13 cellular contexts compared by ENCODE assay signal in the genomic region with DNA sequence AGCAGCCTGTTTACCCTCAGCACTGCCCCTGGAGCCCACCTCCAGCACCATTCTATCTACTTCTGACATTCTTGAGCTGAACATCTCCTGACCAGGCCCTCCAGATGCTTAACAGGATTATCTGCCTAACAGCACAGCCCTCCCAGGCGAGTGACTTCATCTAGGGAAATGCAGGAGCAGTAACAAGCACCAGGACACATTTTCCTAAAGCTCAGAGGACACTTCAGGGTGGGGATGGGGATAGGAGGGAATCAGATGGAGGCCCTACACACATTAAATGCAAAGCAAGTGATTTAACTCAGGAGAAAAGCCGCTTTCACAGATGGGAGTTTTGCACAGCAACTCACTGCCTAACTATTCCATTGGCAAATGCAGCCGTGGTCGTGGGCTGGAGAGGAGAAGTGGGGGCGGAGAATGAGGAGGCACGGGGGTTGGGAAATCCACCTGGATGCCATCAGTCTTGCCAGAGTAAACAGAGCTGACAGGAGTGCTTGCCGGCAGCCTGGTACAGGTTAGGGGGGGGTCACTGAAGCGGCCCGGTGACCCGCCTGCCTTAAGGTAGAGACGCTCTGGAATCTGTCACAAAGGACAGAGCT. TPM values are rescaled to one million over a fixed set of nuclear protein-coding genes. Genes with fewer than 3 reads are reported as not detected.
DNase-seq lines count a peak whose midpoint lies in the region; ATAC-seq, FAIRE-seq and TF ChIP-seq lines count a peak whose summit lies in the region.
"Had no signal": no experiment of that assay in that cellular context is flagged by ENCODE, and none has a peak within 500 bp of the region (broad histone marks: within the 10 kb centered on the region; RNA-seq: fewer than 3 reads in every experiment).

No MANE protein-coding gene starts in this region.

- in situ Hi-C loops in HepG2 (cut with HindIII; ENCODE audit: extremely low pct_ligation_motif_present, low pct_unique_long_range_greater_than_20kb), result no loop called here

- H2AFZ ChIP-seq in HepG2 (ENCODE audit: low read length), result no peak overlapping the region

- no peak for TF ChIP-seq CTCF in HepG2 (CRISPR knock-in tag; IDR thresholded peaks at IDR 0.05)
- TF ChIP-seq CTCF in thyroid gland (IDR thresholded peaks at IDR 0.05), result no peak
- no peak for TF ChIP-seq CTCF in natural killer cell (IDR thresholded peaks at IDR 0.05)

- peaks cover 0 to 10% of the 10 kb centered on the region in 2 experiments; a peak in 1 of 5 replicates for H3K27me3 ChIP-seq in HepG2 (ENCODE audit: control insufficient read depth in 1 of 2, insufficient read depth in 2 of 2, low read length in 2 of 2)
- H3K27me3 ChIP-seq in thyroid gland, result no peaks in the 10 kb centered on the region

- WGBS in HepG2 (ENCODE audit: low lambda C conversion rate), result 2% methylated on average over 9 of the region's 11 CpGs
- WGBS in thyroid gland, 2 donors, result 10 to 18% methylated on average over 11 of the region's 11 CpGs

- DNase-seq in NCI-H524 treated with DMSO at 0.1 percent for 48 hours (lab: John Stamatoyannopoulos, UW) (peak; percentile 68), caudate nucleus (lab: John Stamatoyannopoulos, UW) (peak in 33 of 61 donors; percentile 7 to 76 (median 38)), HepG2 (ENCODE audit: low spot score) (peak; percentile 33), thyroid gland (peak; percentile 60 to 73), GM19239 (ENCODE audit: insufficient read length, low spot score) (no peak), natural killer cell (no peak)
- no peak for DNase-seq in activated CD4-positive, alpha-beta T cell treated with anti-CD3 and anti-CD28 coated beads for 48 hours
- no peak for DNase-seq in stimulated activated naive CD4-positive, alpha-beta T cell treated with Interleukin-2 at 50 U/mL for 16 hours (lab: John Stamatoyannopoulos, UW)
- DNase-seq: activated CD4-positive, alpha-beta memory T cell treated with anti-CD3 and anti-CD28 coated beads, Interleukin-2, amount 10 ng/mL, durations not matched to agents 7 days and 5 days; hippocampal formation; MV-4-11 had no signal

- H3K4me2 ChIP-seq in HepG2 (ENCODE audit: low read depth, low read length), result no peak overlapping the region; the same call in 1 of the 2 replicates

- no TSS peak for BruUV-seq in HepG2 (replicated peaks; lab: Mats Ljungman, UMichigan)

- H3K27me3 Mint-ChIP-seq in natural killer cell (ENCODE audit: low read depth in 2 of 2), result peaks cover 20 to 41% of the 10 kb centered on the region in 2 donors

- peak; percentile 69 for ATAC-seq in HepG2
- no peak for ATAC-seq in natural killer cell
- ATAC-seq: stimulated activated memory B cell treated with anti-CD40 and anti-IgM and Interleukin-4, amounts not matched to agents 10 μg/mL and 1 μg/mL and 100 μg/mL, for 72 hours had no signal

- H3K4me3 ChIP-seq in HepG2 (replicated peaks in 1 of 3; ENCODE audit: insufficient read depth in 1 of 3, low read depth in 2 of 3, low read length in 3 of 3) (no peak overlapping the region), thyroid gland (replicated peaks in 1 of 3) (no peak overlapping the region)

- no peak overlapping the region for H3K27ac Mint-ChIP-seq in natural killer cell
- H3K27ac Mint-ChIP-seq: activated CD4-positive, alpha-beta memory T cell treated with anti-CD3 and anti-CD28 coated beads, Interleukin-2, amount 10 ng/mL, durations not matched to agents 7 days and 5 days; activated naive CD4-positive, alpha-beta T cell treated with anti-CD3 and anti-CD28 coated beads, Interleukin-2, amount 50 U/mL, for 24 hours; stimulated activated memory B cell treated with anti-CD40 and anti-IgM and Interleukin-4, amounts not matched to agents 10 μg/mL and 1 μg/mL and 100 μg/mL, for 72 hours had no signal

- no peaks in the 10 kb centered on the region for H3K79me2 ChIP-seq in HepG2 (ENCODE audit: insufficient read depth, low read length)

- peaks cover 9% of the 10 kb centered on the region for H3K4me1 ChIP-seq in HepG2 (ENCODE audit: insufficient read depth, low read length)
- peaks cover 9 to 15% of the 10 kb centered on the region in 2 donors for H3K4me1 ChIP-seq in thyroid gland

- H3K36me3 Mint-ChIP-seq in natural killer cell, result no peaks in the 10 kb centered on the region
- H3K36me3 Mint-ChIP-seq: activated naive CD4-positive, alpha-beta T cell treated with anti-CD3 and anti-CD28 coated beads, Interleukin-2, amount 50 U/mL, for 24 hours; stimulated activated memory B cell treated with anti-CD40 and anti-IgM and Interleukin-4, amounts not matched to agents 10 μg/mL and 1 μg/mL and 100 μg/mL, for 72 hours had no signal

- H3K27ac ChIP-seq in caudate nucleus (ENCODE audit: low read depth, low read length), result peak overlapping the region; percentile 91
- H3K27ac ChIP-seq in HepG2 (ENCODE audit: extremely low read length, insufficient read depth, low read length), result no peak overlapping the region
- H3K27ac ChIP-seq in thyroid gland, result no peak overlapping the region

- no peak for TF ChIP-seq RAD21 in HepG2 (CRISPR knock-in tag; IDR thresholded peaks at IDR 0.05)

- CTCF ChIA-PET in HepG2 (lab: Yijun Ruan, JAX; ENCODE audit: low intra/inter-chr PET ratio, low total read pairs), result no interaction called here

- TF ChIP-seq EP300 in HepG2 (IDR thresholded peaks at IDR 0.05; ENCODE audit: low read depth in 2 of 2, low read length in 2 of 2), result no peak
- TF ChIP-seq EP300 in HepG2 (CRISPR knock-in tag; IDR thresholded peaks at IDR 0.05; ENCODE audit: borderline replicate concordance), result no peak

- intact Hi-C loops in HepG2 (cut with micrococcal nuclease; ENCODE audit: unreplicated experiment), result no loop called here
- intact Hi-C loops in thyroid gland (cut with DNase I), result no loop called here
- intact Hi-C loops in natural killer cell (cut with micrococcal nuclease), result no loop called here

- H3K9ac ChIP-seq in HepG2 (ENCODE audit: insufficient read depth, low read depth, low read length), result no peak overlapping the region

- H3K36me3 ChIP-seq in HepG2 (replicated peaks in 1 of 2; ENCODE audit: control insufficient read depth in 1 of 2, insufficient read depth in 2 of 2, low read length in 2 of 2) (no peaks in the 10 kb centered on the region), thyroid gland (no peaks in the 10 kb centered on the region)

- H3K9me3 Mint-ChIP-seq in natural killer cell, result no peaks in the 10 kb centered on the region
- H3K9me3 Mint-ChIP-seq: activated CD4-positive, alpha-beta memory T cell treated with anti-CD3 and anti-CD28 coated beads, Interleukin-2, amount 10 ng/mL, durations not matched to agents 7 days and 5 days; activated naive CD4-positive, alpha-beta T cell treated with anti-CD3 and anti-CD28 coated beads, Interleukin-2, amount 50 U/mL, for 24 hours had no signal

- H4K20me1 ChIP-seq in HepG2 (ENCODE audit: insufficient read depth, low read length), result no peaks in the 10 kb centered on the region

- H3K4me3 Mint-ChIP-seq in natural killer cell, result no peak overlapping the region
- H3K4me3 Mint-ChIP-seq: activated CD4-positive, alpha-beta memory T cell treated with anti-CD3 and anti-CD28 coated beads, Interleukin-2, amount 10 ng/mL, durations not matched to agents 7 days and 5 days; activated naive CD4-positive, alpha-beta T cell treated with anti-CD3 and anti-CD28 coated beads, Interleukin-2, amount 50 U/mL, for 24 hours; stimulated activated memory B cell treated with anti-CD40 and anti-IgM and Interleukin-4, amounts not matched to agents 10 μg/mL and 1 μg/mL and 100 μg/mL, for 72 hours had no signal

- POLR2A ChIA-PET in HepG2 (lab: Yijun Ruan, JAX), result no interaction called here

- no peaks in the 10 kb centered on the region for H3K4me1 Mint-ChIP-seq in natural killer cell
- H3K4me1 Mint-ChIP-seq: activated CD4-positive, alpha-beta memory T cell treated with anti-CD3 and anti-CD28 coated beads, Interleukin-2, amount 10 ng/mL, durations not matched to agents 7 days and 5 days; activated naive CD4-positive, alpha-beta T cell treated with anti-CD3 and anti-CD28 coated beads, Interleukin-2, amount 50 U/mL, for 24 hours; stimulated activated memory B cell treated with anti-CD40 and anti-IgM and Interleukin-4, amounts not matched to agents 10 μg/mL and 1 μg/mL and 100 μg/mL, for 72 hours had no signal

- no peak for FAIRE-seq in HepG2 (lab: Jason Lieb, UNC)
- FAIRE-seq in GM19239 (lab: Jason Lieb, UNC), result no peak

- TF ChIP-seq POLR2A in HepG2 (IDR thresholded peaks at IDR 0.05; ENCODE audit: insufficient read depth in 1 of 2, low read depth in 2 of 2, low read length in 2 of 2) (no peak), thyroid gland (IDR thresholded peaks at IDR 0.05) (no peak)

- no peaks in the 10 kb centered on the region for H3K9me3 ChIP-seq in HepG2 (ENCODE audit: low read length)
- H3K9me3 ChIP-seq in thyroid gland, result no peaks in the 10 kb centered on the region

RNA-seq across cellular contexts. Expression of a gene that starts 21.3 kb away (rescaled TPM):
- not detected in 2 replicates for total RNA-seq in HepG2 (2016; rRNA removed; fragmentation: Illumina TruSeq; extraction: Trizol)
- total RNA-seq in HepG2 (2016; cell fraction: cytosol; rRNA removed; fragmentation: Illumina TruSeq; extraction: Trizol; ENCODE audit: low read depth), result not detected in 2 replicates
- not detected in 2 replicates for total RNA-seq in HepG2 (2016; cell fraction: insoluble cytoplasmic fraction; rRNA removed; fragmentation: Illumina TruSeq; extraction: Trizol)
- total RNA-seq in HepG2 (2016; cell fraction: membrane; rRNA removed; fragmentation: Illumina TruSeq; extraction: Trizol), result not detected in 2 replicates
- not detected in 2 replicates for total RNA-seq in HepG2 (2016; cell fraction: nucleus; rRNA removed; fragmentation: Illumina TruSeq; extraction: Trizol)
- polyA plus RNA-seq in HepG2 (2011; rRNA removed), result not detected in 2 replicates
- polyA plus RNA-seq in HepG2 (2011; cell fraction: cytosol; rRNA removed), result not detected in 2 replicates
- polyA plus RNA-seq in HepG2 (2011; cell fraction: nucleus; rRNA removed), result not detected in 2 replicates
- polyA plus RNA-seq in HepG2 (2012), result not detected in 2 replicates
- not detected in 2 replicates for polyA plus RNA-seq in HepG2 (2016; cell fraction: cytosol; fragmentation: Illumina TruSeq; extraction: Trizol; ENCODE audit: low read depth)
- polyA plus RNA-seq in HepG2 (2016; cell fraction: insoluble cytoplasmic fraction; fragmentation: Illumina TruSeq; extraction: Trizol; ENCODE audit: low read depth), result not detected in 2 replicates
- polyA plus RNA-seq in HepG2 (2016; cell fraction: membrane; fragmentation: Illumina TruSeq; extraction: Trizol; ENCODE audit: low read depth), result not detected in 2 replicates
- not detected in 2 replicates for polyA plus RNA-seq in HepG2 (2016; cell fraction: nucleus; fragmentation: Illumina TruSeq; extraction: Trizol; ENCODE audit: insufficient read depth, low read depth)
- polyA minus RNA-seq in HepG2 (2011; rRNA and poly(A)+ RNA removed; ENCODE audit: low replicate concordance), result 0.05 TPM in 1 of 2 replicates, not detected in the other
- not detected in 2 replicates for polyA minus RNA-seq in HepG2 (2011; cell fraction: cytosol; rRNA and poly(A)+ RNA removed)
- polyA minus RNA-seq in HepG2 (2011; cell fraction: nucleus; rRNA and poly(A)+ RNA removed), result not detected in 2 replicates
- under 1 TPM in 3 of 4 donors, not detected in 1; 0.15 to 0.94 (median 0.33) TPM for total RNA-seq in thyroid gland
- total RNA-seq in natural killer cell, result not detected
- total RNA-seq: activated CD4-positive, alpha-beta memory T cell treated with anti-CD3 and anti-CD28 coated beads, Interleukin-2, amount 10 ng/mL, durations not matched to agents 7 days and 5 days had no signal

Comparison
In these comparisons a context has a peak if more than half of its experiments do, and no peak if none do; other contexts are left out.
1. DNase-seq: peak in NCI-H524 treated with DMSO at 0.1 percent for 48 hours (single experiment), caudate nucleus (33 of 61), HepG2 (single experiment) and thyroid gland (2 of 2); none in activated CD4-positive, alpha-beta T cell treated with anti-CD3 and anti-CD28 coated beads for 48 hours (single experiment), GM19239 (single experiment), natural killer cell (single experiment) and stimulated activated naive CD4-positive, alpha-beta T cell treated with Interleukin-2 at 50 U/mL for 16 hours (single experiment).